16 cellular contexts compared by ENCODE assay signal in genomic region chr16:70774261-70774660, GRCh38. TPM values are rescaled to one million over a fixed set of nuclear protein-coding genes. Genes with fewer than 3 reads are reported as not detected.
DNase-seq lines count a peak whose midpoint lies in the region; ATAC-seq and TF ChIP-seq lines count a peak whose summit lies in the region.
"Had no signal": no experiment of that assay in that cellular context is flagged by ENCODE, and none has a peak within 500 bp of the region (broad histone marks: within the 10 kb centered on the region; RNA-seq: fewer than 3 reads in every experiment).

No MANE protein-coding gene starts in this region.

- no peak overlapping the region for H3K27ac ChIP-seq in heart left ventricle
- no peak overlapping the region for H3K27ac ChIP-seq in CD4-positive, alpha-beta memory T cell (ENCODE audit: low read depth, low read length)
- H3K27ac ChIP-seq: 22Rv1, A549, C4-2B had no signal

- intact Hi-C loops in Right ventricle myocardium inferior (cut with DNase I) (loop anchor here (5.0 kb wide), 1 partner anchor 252 kb away; the partner anchor contains the start of genes COG4 and SF3B3), heart left ventricle (cut with DNase I) (loop anchor here in 6 of 10 donors (5.0 to 10.0 kb wide), 4 partner anchors 97 to 249 kb away; partner anchors contain the start of genes COG4 (in 3 of the 6) and SF3B3 (in 3 of the 6))
- intact Hi-C loops in activated T-helper 2 cell treated with anti-CD3 and anti-CD28 coated beads, Interferon-gamma antibody, Interleukin-2, Interleukin-4, amounts not matched to agents 10 μg/mL and 5 μg/mL and 100 μg/mL, durations not matched to agents 14 hours and 24 hours and 36 hours (cut with micrococcal nuclease), result no loop called here
- intact Hi-C loops in CD4-positive, alpha-beta memory T cell (cut with micrococcal nuclease), result loop anchor here (10.0 kb wide), 1 partner anchor 119 kb away; no protein-coding TSS in a partner anchor

- no peak overlapping the region for H3K4me3 ChIP-seq in heart left ventricle
- no peak overlapping the region for H3K4me3 ChIP-seq in CD4-positive, alpha-beta memory T cell (ENCODE audit: low read length in 2 of 2)
- H3K4me3 ChIP-seq: A549 had no signal

- H3K27ac Mint-ChIP-seq in neural crest cell (ENCODE audit: unreplicated experiment), result peak overlapping the region; percentile 60
- no peak overlapping the region for H3K27ac Mint-ChIP-seq in activated T-helper 2 cell treated with anti-CD3 and anti-CD28 coated beads, Interferon-gamma antibody, Interleukin-2, Interleukin-4, amounts not matched to agents 10 μg/mL and 5 μg/mL and 100 μg/mL, durations not matched to agents 14 hours and 24 hours and 36 hours
- no peak overlapping the region for H3K27ac Mint-ChIP-seq in CD4-positive, alpha-beta memory T cell
- H3K27ac Mint-ChIP-seq: CD4-positive, alpha-beta T cell; H9 had no signal

- no peaks in the 10 kb centered on the region for H3K27me3 ChIP-seq in heart left ventricle
- no peaks in the 10 kb centered on the region for H3K27me3 ChIP-seq in CD4-positive, alpha-beta memory T cell (ENCODE audit: insufficient read depth, low read length)

- peaks cover 5% of the 10 kb centered on the region for H3K36me3 Mint-ChIP-seq in neural crest cell (ENCODE audit: low read depth)
- peaks cover 23% of the 10 kb centered on the region for H3K36me3 Mint-ChIP-seq in activated T-helper 2 cell treated with anti-CD3 and anti-CD28 coated beads, Interferon-gamma antibody, Interleukin-2, Interleukin-4, amounts not matched to agents 10 μg/mL and 5 μg/mL and 100 μg/mL, durations not matched to agents 14 hours and 24 hours and 36 hours (ENCODE audit: low read depth)
- peaks cover 47 to 73% of the 10 kb centered on the region in 2 donors for H3K36me3 Mint-ChIP-seq in CD4-positive, alpha-beta memory T cell

- H3K4me1 Mint-ChIP-seq in neural crest cell, result no peaks in the 10 kb centered on the region
- peaks cover 2% of the 10 kb centered on the region for H3K4me1 Mint-ChIP-seq in activated T-helper 2 cell treated with anti-CD3 and anti-CD28 coated beads, Interferon-gamma antibody, Interleukin-2, Interleukin-4, amounts not matched to agents 10 μg/mL and 5 μg/mL and 100 μg/mL, durations not matched to agents 14 hours and 24 hours and 36 hours (ENCODE audit: low read depth)
- no peaks in the 10 kb centered on the region for H3K4me1 Mint-ChIP-seq in CD4-positive, alpha-beta memory T cell

- peaks cover 0 to 5% (median 0%) of the 10 kb centered on the region in 12 donors for H3K4me1 ChIP-seq in heart left ventricle
- no peaks in the 10 kb centered on the region for H3K4me1 ChIP-seq in CD4-positive, alpha-beta memory T cell (ENCODE audit: insufficient read depth, low read length)

- H3K4me3 Mint-ChIP-seq in neural crest cell, result no peak overlapping the region
- H3K4me3 Mint-ChIP-seq in activated T-helper 2 cell treated with anti-CD3 and anti-CD28 coated beads, Interferon-gamma antibody, Interleukin-2, Interleukin-4, amounts not matched to agents 10 μg/mL and 5 μg/mL and 100 μg/mL, durations not matched to agents 14 hours and 24 hours and 36 hours (ENCODE audit: low read depth), result no peak overlapping the region
- no peak overlapping the region for H3K4me3 Mint-ChIP-seq in CD4-positive, alpha-beta memory T cell
- H3K4me3 Mint-ChIP-seq: CD4-positive, alpha-beta T cell; H9 had no signal

- POLR2A ChIA-PET in CD4-positive, alpha-beta memory T cell (lab: Charles Lee; ENCODE audit: partially characterized antibody), result no interaction called here

- ATAC-seq in Right ventricle myocardium inferior (no peak), heart left ventricle (no peak)
- ATAC-seq: A549 had no signal

- WGBS in heart left ventricle, 4 donors, result 90 to 94% (median 91%) methylated on average over 13 of the region's 13 CpGs

- CTCF ChIA-PET in CD4-positive, alpha-beta memory T cell (lab: Charles Lee; ENCODE audit: partially characterized antibody), result no interaction called here

- H3K27me3 Mint-ChIP-seq in neural crest cell (ENCODE audit: low read depth), result peaks cover 3% of the 10 kb centered on the region
- no peaks in the 10 kb centered on the region for H3K27me3 Mint-ChIP-seq in activated T-helper 2 cell treated with anti-CD3 and anti-CD28 coated beads, Interferon-gamma antibody, Interleukin-2, Interleukin-4, amounts not matched to agents 10 μg/mL and 5 μg/mL and 100 μg/mL, durations not matched to agents 14 hours and 24 hours and 36 hours (ENCODE audit: low read depth)
- no peaks in the 10 kb centered on the region for H3K27me3 Mint-ChIP-seq in CD4-positive, alpha-beta memory T cell
- H3K27me3 Mint-ChIP-seq: CD4-positive, alpha-beta T cell had no signal

- peaks cover 0 to 77% (median 23%) of the 10 kb centered on the region in 9 donors for H3K36me3 ChIP-seq in heart left ventricle
- H3K36me3 ChIP-seq in CD4-positive, alpha-beta memory T cell (ENCODE audit: insufficient read depth, low read length), result peaks cover 23% of the 10 kb centered on the region

- TF ChIP-seq POLR2A in heart left ventricle (IDR thresholded peaks at IDR 0.05), result no peak

- TF ChIP-seq CTCF in heart left ventricle (IDR thresholded peaks at IDR 0.05) (no peak), neural crest cell (conservative IDR thresholded peaks at IDR 0.05) (no peak)

- H3K9me3 Mint-ChIP-seq in neural crest cell, result no peaks in the 10 kb centered on the region
- no peaks in the 10 kb centered on the region for H3K9me3 Mint-ChIP-seq in activated T-helper 2 cell treated with anti-CD3 and anti-CD28 coated beads, Interferon-gamma antibody, Interleukin-2, Interleukin-4, amounts not matched to agents 10 μg/mL and 5 μg/mL and 100 μg/mL, durations not matched to agents 14 hours and 24 hours and 36 hours
- no peaks in the 10 kb centered on the region for H3K9me3 Mint-ChIP-seq in CD4-positive, alpha-beta memory T cell
- H3K9me3 Mint-ChIP-seq: CD4-positive, alpha-beta T cell; H9 had no signal

- DNase-seq in Right ventricle myocardium inferior (ENCODE audit: missing footprints) (peak; percentile 44), heart left ventricle (no peak), kidney glomerular epithelial cell (lab: John Stamatoyannopoulos, UW) (peak; percentile 57), neural crest cell (ENCODE audit: low read depth, low spot score) (no peak), NCI-H1092 (lab: John Stamatoyannopoulos, UW) (no peak)
- no peak for DNase-seq in activated T-helper 2 cell treated with anti-CD3 and anti-CD28 coated beads, Interferon-gamma antibody, Interleukin-2, Interleukin-4, amounts not matched to agents 10 μg/mL and 5 μg/mL and 100 μg/mL, durations not matched to agents 14 hours and 24 hours and 36 hours (ENCODE audit: low spot score)
- DNase-seq in CD4-positive, alpha-beta memory T cell, result no peak
- DNase-seq: AML-193; CD4-positive, alpha-beta T cell; DMS153; DMS79; GDM1; H9 had no signal

- no peaks in the 10 kb centered on the region for H3K9me3 ChIP-seq in heart left ventricle
- no peaks in the 10 kb centered on the region for H3K9me3 ChIP-seq in CD4-positive, alpha-beta memory T cell (ENCODE audit: control insufficient read depth in 1 of 2, low read length in 2 of 2)
- H3K9me3 ChIP-seq: A549 had no signal

RNA-seq across cellular contexts. Expression of gene VAC14, which starts 26.7 kb away (rescaled TPM):
- total RNA-seq in Right ventricle myocardium inferior (21.7 TPM), heart left ventricle (10 to 100 TPM; 13.9 to 48.0 (median 24.4) TPM), neural crest cell (45.4 and 46.7 TPM in 2 replicates)
- 10 to 100 TPM; 26.1 to 36.6 TPM for polyA plus RNA-seq in heart left ventricle
- 30.9 and 34.8 TPM in 2 replicates for total RNA-seq in activated T-helper 2 cell treated with anti-CD3 and anti-CD28 coated beads, Interferon-gamma antibody, Interleukin-2, Interleukin-4, amounts not matched to agents 10 μg/mL and 5 μg/mL and 100 μg/mL, durations not matched to agents 14 hours and 24 hours and 36 hours
- total RNA-seq in CD4-positive, alpha-beta memory T cell, result 10 to 100 TPM; 37.8 to 40.6 TPM
- polyA plus RNA-seq in CD4-positive, alpha-beta memory T cell, result 10 to 100 TPM; 30.0 to 41.8 TPM

Comparison
In these comparisons a context has a peak if more than half of its experiments do, and no peak if none do; other contexts are left out.
1. DNase-seq: peak in Right ventricle myocardium inferior (single experiment) and kidney glomerular epithelial cell (single experiment); none in heart left ventricle (0 of 5), neural crest cell (single experiment), NCI-H1092 (single experiment), activated T-helper 2 cell treated with anti-CD3 and anti-CD28 coated beads, Interferon-gamma antibody, Interleukin-2, Interleukin-4, amounts not matched to agents 10 μg/mL and 5 μg/mL and 100 μg/mL, durations not matched to agents 14 hours and 24 hours and 36 hours (single experiment) and CD4-positive, alpha-beta memory T cell (0 of 5).